ENCODE assay signal across 27 cellular contexts in the genomic region with DNA sequence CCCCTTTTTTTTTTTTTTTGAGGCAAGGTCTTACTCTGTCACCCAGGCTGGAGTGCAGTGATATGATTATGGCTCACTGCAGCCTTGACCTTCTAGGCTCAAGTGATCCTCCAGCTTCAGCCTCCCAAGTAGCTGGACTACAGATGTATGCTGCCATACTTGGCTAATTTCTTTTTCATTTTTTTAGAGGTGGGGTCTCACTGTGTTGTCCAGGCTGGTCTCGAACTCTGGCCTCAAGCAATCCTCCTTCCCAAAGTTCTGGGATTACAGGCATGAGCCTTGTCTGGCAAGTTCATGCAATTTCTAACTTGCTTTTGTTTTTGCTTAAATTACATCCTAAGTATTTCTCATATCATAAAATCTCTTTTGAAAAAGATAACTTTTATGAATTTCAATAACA.
"Had no signal": no experiment of that assay in that cellular context is flagged by ENCODE, and none has a peak within 500 bp of the region (broad histone marks: within the 10 kb centered on the region; RNA-seq: fewer than 3 reads in every experiment).

No MANE protein-coding gene starts in this region.

- H3K27ac ChIP-seq: breast epithelium, esophagus squamous epithelium, heart right ventricle, left lung, lower lobe of right lung, neutrophil, testis, transverse colon had no signal

- H3K27ac Mint-ChIP-seq: dendritic cell treated with granulocyte-macrophage colony-stimulating factor and Interleukin-4, amounts not matched to agents 40 ng/mL and 50 ng/mL, for 4 days; nephron progenitor cell had no signal

- H3K36me3 ChIP-seq: breast epithelium, esophagus squamous epithelium, heart right ventricle, left lung, lower lobe of right lung, neutrophil, transverse colon had no signal

- H3K9me3 ChIP-seq: breast epithelium, esophagus squamous epithelium, heart right ventricle, left lung, lower lobe of right lung, mucosa of descending colon, neutrophil, testis, transverse colon had no signal

- FAIRE-seq: urothelium cell line had no signal

- ATAC-seq: heart right ventricle; left lung; lower lobe of right lung; mucosa of descending colon; sciatic nerve; stimulated activated naive CD8-positive, alpha-beta T cell treated with anti-CD3 and anti-CD28 coated beads, Interleukin-15, Interleukin-2, amounts not matched to agents 100 U/mL and 50 U/mL, for 24 hours had no signal

- H3K4me3 Mint-ChIP-seq: activated T-cell treated with anti-CD3 and anti-CD28 coated beads, Interleukin-2, amount 50 U/mL, for 24 hours; dendritic cell treated with granulocyte-macrophage colony-stimulating factor and Interleukin-4, amounts not matched to agents 40 ng/mL and 50 ng/mL, for 4 days; nephron progenitor cell had no signal

- DNase-seq: activated CD4-positive, alpha-beta T cell treated with anti-CD3 and anti-CD28 coated beads for 4 hours; activated CD4-positive, alpha-beta T cell treated with anti-CD3 and anti-CD28 coated beads, Interleukin-2, amount 50 U/mL, for 48 hours; activated CD8-positive, alpha-beta memory T cell treated with anti-CD3 and anti-CD28 coated beads for 24 hours; activated CD8-positive, alpha-beta memory T cell treated with anti-CD3 and anti-CD28 coated beads, Interleukin-2, amount 50 U/mL, for 4 hours; activated gamma-delta T cell; activated naive CD4-positive, alpha-beta T cell treated with anti-CD3 and anti-CD28 coated beads, Interleukin-2, amount 50 U/mL, for 16 hours; activated T-cell treated with anti-CD3 and anti-CD28 coated beads, Interleukin-2, amount 50 U/mL, for 24 hours; amygdala; central memory CD4-positive, alpha-beta T cell; esophagus squamous epithelium; foreskin melanocyte; heart right ventricle; left lung; lower lobe of right lung; mucosa of descending colon; nephron progenitor cell; stimulated activated CD4-positive, alpha-beta T cell treated with anti-CD3 and anti-CD28 coated beads, Interleukin-12 subunit alpha, Interleukin-12 subunit beta, amount 100 ng/mL, for 4 hours; stimulated activated CD4-positive, alpha-beta T cell treated with anti-CD3 and anti-CD28 coated beads, Interleukin-4, amount 100 ng/mL, for 1 hour; stimulated activated naive CD8-positive, alpha-beta T cell treated with anti-CD3 and anti-CD28 coated beads, Interleukin-15, Interleukin-2, amounts not matched to agents 100 U/mL and 50 U/mL, for 24 hours; testis; transverse colon had no signal

- H3K9me3 Mint-ChIP-seq: activated T-cell treated with anti-CD3 and anti-CD28 coated beads, Interleukin-2, amount 50 U/mL, for 24 hours; dendritic cell treated with granulocyte-macrophage colony-stimulating factor and Interleukin-4, amounts not matched to agents 40 ng/mL and 50 ng/mL, for 4 days; nephron progenitor cell had no signal

- H3K27me3 ChIP-seq: breast epithelium, esophagus squamous epithelium, left lung, testis, transverse colon had no signal

- H3K4me3 ChIP-seq: breast epithelium, esophagus squamous epithelium, heart right ventricle, left lung, lower lobe of right lung, mucosa of descending colon, skin epidermis, testis, transverse colon had no signal

- H3K27me3 Mint-ChIP-seq: activated T-cell treated with anti-CD3 and anti-CD28 coated beads, Interleukin-2, amount 50 U/mL, for 24 hours had no signal
